1 cellular context compared by ENCODE assay signal in the genomic region with DNA sequence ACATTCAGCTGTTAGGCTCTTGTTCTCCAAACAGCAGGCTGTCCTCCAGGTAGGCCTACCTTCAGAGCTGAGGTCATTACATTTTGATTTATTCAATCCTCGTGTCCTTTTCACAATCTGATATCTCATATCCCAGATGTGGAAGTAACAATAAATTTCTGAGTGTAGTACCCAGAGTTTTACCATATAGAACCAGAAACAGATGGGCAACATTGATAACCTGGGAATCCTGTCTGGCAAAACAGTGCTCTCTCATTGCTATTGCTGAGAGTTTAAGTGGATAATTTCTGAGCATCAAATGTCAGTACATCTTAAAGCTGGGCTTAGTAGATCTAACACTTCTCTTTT.
TF ChIP-seq lines count a peak whose summit lies in the region.

No MANE protein-coding gene starts in this region.

TF ChIP-seq in H1, 55 proteins besides CTCF, POLR2A, EP300 and RAD21 (continued from another document):
- TF ChIP-seq, protein P1, sequence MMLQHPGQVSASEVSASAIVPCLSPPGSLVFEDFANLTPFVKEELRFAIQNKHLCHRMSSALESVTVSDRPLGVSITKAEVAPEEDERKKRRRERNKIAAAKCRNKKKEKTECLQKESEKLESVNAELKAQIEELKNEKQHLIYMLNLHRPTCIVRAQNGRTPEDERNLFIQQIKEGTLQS (IDR thresholded peaks at IDR 0.05; ENCODE audit: insufficient read depth, low read depth, low read length): no peak
- no peak for TF ChIP-seq EZH2 (IDR thresholded peaks at IDR 0.05; ENCODE audit: low read depth, low read length, severe bottlenecking)
- no peak for TF ChIP-seq GABPA (IDR thresholded peaks at IDR 0.05; ENCODE audit: borderline replicate concordance, insufficient read depth, low read length)
- TF ChIP-seq TCF12 (IDR thresholded peaks at IDR 0.05; ENCODE audit: low read depth, low read length): no peak
- TF ChIP-seq JUN (IDR thresholded peaks at IDR 0.05; ENCODE audit: low read depth, low read length): no peak
- no peak for TF ChIP-seq JUND (IDR thresholded peaks at IDR 0.05; ENCODE audit: low read length)
- no peak for TF ChIP-seq ASH2L (IDR thresholded peaks at IDR 0.05; ENCODE audit: low read length)
- TF ChIP-seq HDAC6 (IDR thresholded peaks at IDR 0.05; ENCODE audit: low read depth, low read length): no peak
- TF ChIP-seq BACH1 (IDR thresholded peaks at IDR 0.05; ENCODE audit: low read length): no peak
